16 cellular contexts compared by ENCODE assay signal in the genomic region with DNA sequence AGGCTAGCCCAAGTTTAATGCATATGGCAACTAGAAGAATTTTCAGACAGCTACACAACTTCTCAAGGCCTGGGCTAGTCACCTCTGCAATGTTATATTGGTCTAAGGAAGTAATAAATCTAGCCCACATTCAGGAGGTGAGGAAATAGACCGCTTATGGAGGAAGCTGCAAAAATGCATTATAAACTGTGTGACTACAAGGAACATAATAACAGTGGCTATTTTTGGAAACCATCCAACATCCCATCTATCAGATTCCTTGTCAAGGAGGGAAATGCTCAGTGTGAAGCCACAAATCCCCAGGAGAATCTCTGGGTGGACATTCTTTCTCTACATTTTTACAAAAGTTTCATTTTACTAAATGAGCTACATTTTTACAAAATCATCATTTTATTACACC.
A peak's percentile ranks its signal among the peaks of the same experiment; 100 is the strongest.
DNase-seq lines count a peak whose midpoint lies in the region; ATAC-seq and TF ChIP-seq lines count a peak whose summit lies in the region.
"Had no signal": no experiment of that assay in that cellular context is flagged by ENCODE, and none has a peak within 500 bp of the region (broad histone marks: within the 10 kb centered on the region; RNA-seq: fewer than 3 reads in every experiment).

No MANE protein-coding gene starts in this region.

- TF ChIP-seq CTCF in HFF-Myc (IDR thresholded peaks at IDR 0.05; ENCODE audit: low read depth, low read length, missing control alignments) (no peak), astrocyte of the spinal cord (IDR thresholded peaks at IDR 0.05; ENCODE audit: low read depth, low read length) (no peak), HFFc6 (IDR thresholded peaks at IDR 0.05) (no peak)

- ATAC-seq in stimulated activated naive CD8-positive, alpha-beta T cell treated with anti-CD3 and anti-CD28 coated beads, Interleukin-15, amount 100 ng/mL, for 72 hours = no peak
- ATAC-seq: WTC11 had no signal

- H3K4me1 Mint-ChIP-seq in stimulated activated naive CD8-positive, alpha-beta T cell treated with anti-CD3 and anti-CD28 coated beads, Interleukin-15, amount 100 ng/mL, for 72 hours = no peaks in the 10 kb centered on the region
- H3K4me1 Mint-ChIP-seq in HFFc6 (ENCODE audit: low read depth) = peaks cover 21% of the 10 kb centered on the region
- H3K4me1 Mint-ChIP-seq: endodermal cell, IgD-negative memory B cell had no signal

- no peak overlapping the region for H3K27ac Mint-ChIP-seq in stimulated activated naive CD8-positive, alpha-beta T cell treated with anti-CD3 and anti-CD28 coated beads, Interleukin-15, amount 100 ng/mL, for 72 hours
- no peak overlapping the region for H3K27ac Mint-ChIP-seq in HFFc6
- H3K27ac Mint-ChIP-seq: activated naive CD4-positive, alpha-beta T cell treated with anti-CD3 and anti-CD28 coated beads for 36 hours; endodermal cell; IgD-negative memory B cell; WTC11 had no signal

- no peak overlapping the region for H3K4me3 Mint-ChIP-seq in stimulated activated naive CD8-positive, alpha-beta T cell treated with anti-CD3 and anti-CD28 coated beads, Interleukin-15, amount 100 ng/mL, for 72 hours
- H3K4me3 Mint-ChIP-seq in HFFc6 = no peak overlapping the region
- H3K4me3 Mint-ChIP-seq: activated naive CD4-positive, alpha-beta T cell treated with anti-CD3 and anti-CD28 coated beads for 36 hours; endodermal cell; IgD-negative memory B cell; WTC11 had no signal

- in situ Hi-C loops in astrocyte of the spinal cord (cut with HindIII; ENCODE audit: low sequenced_read_pairs) = no loop called here

- H3K9me3 Mint-ChIP-seq in stimulated activated naive CD8-positive, alpha-beta T cell treated with anti-CD3 and anti-CD28 coated beads, Interleukin-15, amount 100 ng/mL, for 72 hours = no peaks in the 10 kb centered on the region
- H3K9me3 Mint-ChIP-seq in HFFc6 = no peaks in the 10 kb centered on the region
- H3K9me3 Mint-ChIP-seq: activated naive CD4-positive, alpha-beta T cell treated with anti-CD3 and anti-CD28 coated beads for 36 hours; endodermal cell; WTC11 had no signal

- DNase-seq in COLO829 (ENCODE audit: low spot score) (peak; percentile 19), HFF-Myc (ENCODE audit: extremely low read depth, low read depth) (peak; percentile 25), astrocyte of the spinal cord (ENCODE audit: low read depth, low spot score) (peak; percentile 86), non-pigmented ciliary epithelial cell (ENCODE audit: low read depth) (peak; percentile 10), HFFc6 (no peak)
- DNase-seq in stimulated activated CD4-positive, alpha-beta T cell treated with anti-CD3 and anti-CD28 coated beads, Interleukin-1b, Interleukin-23, amount 100 ng/mL, for 48 hours = no peak
- DNase-seq in stimulated activated naive CD8-positive, alpha-beta T cell treated with anti-CD3 and anti-CD28 coated beads, Interleukin-15, amount 100 ng/mL, for 72 hours = no peak
- DNase-seq: activated naive CD4-positive, alpha-beta T cell treated with anti-CD3 and anti-CD28 coated beads for 36 hours; endodermal cell; head of caudate nucleus; kidney glomerular epithelial cell; NCI-H1417 treated with DMSO at 0.1 percent for 48 hours; Peyer's patch; stimulated activated CD4-positive, alpha-beta T cell treated with anti-CD3 and anti-CD28 coated beads, Interleukin-12 subunit alpha, Interleukin-12 subunit beta, amount 100 ng/mL, for 4 hours had no signal

- no peaks in the 10 kb centered on the region for H3K27me3 Mint-ChIP-seq in stimulated activated naive CD8-positive, alpha-beta T cell treated with anti-CD3 and anti-CD28 coated beads, Interleukin-15, amount 100 ng/mL, for 72 hours
- H3K27me3 Mint-ChIP-seq in HFFc6 (ENCODE audit: insufficient read depth) = no peaks in the 10 kb centered on the region
- H3K27me3 Mint-ChIP-seq: IgD-negative memory B cell had no signal

- H3K4me3 ChIP-seq in HFF-Myc (replicated peaks; ENCODE audit: low read depth, low read length) (no peak overlapping the region), astrocyte of the spinal cord (ENCODE audit: low read depth, low read length) (no peak overlapping the region)
- H3K4me3 ChIP-seq: Peyer's patch had no signal

- H3K36me3 Mint-ChIP-seq in HFFc6 (ENCODE audit: low read depth) = no peaks in the 10 kb centered on the region
- H3K36me3 Mint-ChIP-seq: IgD-negative memory B cell, WTC11 had no signal

Comparison
In these comparisons a context has a peak if more than half of its experiments do, and no peak if none do; other contexts are left out.
1. DNase-seq: peak in COLO829 (single experiment), HFF-Myc (single experiment), astrocyte of the spinal cord (single experiment) and non-pigmented ciliary epithelial cell (single experiment); none in stimulated activated CD4-positive, alpha-beta T cell treated with anti-CD3 and anti-CD28 coated beads, Interleukin-1b, Interleukin-23, amount 100 ng/mL, for 48 hours (single experiment), stimulated activated naive CD8-positive, alpha-beta T cell treated with anti-CD3 and anti-CD28 coated beads, Interleukin-15, amount 100 ng/mL, for 72 hours (0 of 2) and HFFc6 (single experiment).